ENCODE assay signal across 13 cellular contexts in genomic region chr4:40685300-40685699, GRCh38. TPM values are rescaled to one million over a fixed set of nuclear protein-coding genes. Genes with fewer than 3 reads are reported as not detected.
A peak's percentile ranks its signal among the peaks of the same experiment; 100 is the strongest.
DNase-seq lines count a peak whose midpoint lies in the region; ATAC-seq and TF ChIP-seq lines count a peak whose summit lies in the region.
"Had no signal": no experiment of that assay in that cellular context is flagged by ENCODE, and none has a peak within 500 bp of the region (broad histone marks: within the 10 kb centered on the region; RNA-seq: fewer than 3 reads in every experiment).

No MANE protein-coding gene starts in this region.

- no peak for ATAC-seq in activated CD8-positive, alpha-beta memory T cell treated with anti-CD3 and anti-CD28 coated beads, Interleukin-2, amount 10 ng/mL, durations not matched to agents 7 days and 5 days

- H3K9me3 Mint-ChIP-seq in activated CD8-positive, alpha-beta memory T cell treated with anti-CD3 and anti-CD28 coated beads, Interleukin-2, amount 10 ng/mL, durations not matched to agents 7 days and 5 days (ENCODE audit: low read depth), result no peaks in the 10 kb centered on the region
- H3K9me3 Mint-ChIP-seq in chondrocyte (ENCODE audit: low read depth) (no peaks in the 10 kb centered on the region), endothelial cell (ENCODE audit: unreplicated experiment) (no peaks in the 10 kb centered on the region)

- no peak for TF ChIP-seq EP300 in Ishikawa (IDR thresholded peaks at IDR 0.05; ENCODE audit: borderline replicate concordance)

- in situ Hi-C loops in Caki2 (cut with HindIII; ENCODE audit: low pct_unique_long_range_greater_than_20kb, low sequenced_read_pairs) (no loop called here), astrocyte of the cerebellum (cut with HindIII; ENCODE audit: low sequenced_read_pairs) (no loop called here)

- H3K27me3 Mint-ChIP-seq in activated CD8-positive, alpha-beta memory T cell treated with anti-CD3 and anti-CD28 coated beads, Interleukin-2, amount 10 ng/mL, durations not matched to agents 7 days and 5 days, result peaks cover 4% of the 10 kb centered on the region
- H3K27me3 Mint-ChIP-seq in chondrocyte (ENCODE audit: low read depth) (no peaks in the 10 kb centered on the region), endothelial cell (ENCODE audit: unreplicated experiment) (no peaks in the 10 kb centered on the region)

- peaks cover 8% of the 10 kb centered on the region for H3K36me3 Mint-ChIP-seq in activated CD8-positive, alpha-beta memory T cell treated with anti-CD3 and anti-CD28 coated beads, Interleukin-2, amount 10 ng/mL, durations not matched to agents 7 days and 5 days
- H3K36me3 Mint-ChIP-seq in chondrocyte (ENCODE audit: low read depth) (no peaks in the 10 kb centered on the region), endothelial cell (ENCODE audit: low read depth, unreplicated experiment) (no peaks in the 10 kb centered on the region)

- no peak for TF ChIP-seq RAD21 in Ishikawa (IDR thresholded peaks at IDR 0.05; ENCODE audit: low read depth)

- TF ChIP-seq CTCF in astrocyte of the cerebellum (IDR thresholded peaks at IDR 0.05; ENCODE audit: low read depth, low read length, missing control alignments), result no peak
- TF ChIP-seq CTCF in chondrocyte (IDR thresholded peaks at IDR 0.05), result no peak
- no peak for TF ChIP-seq CTCF in endothelial cell (IDR thresholded peaks at IDR 0.05; ENCODE audit: unreplicated experiment)

- H3K4me1 Mint-ChIP-seq in activated CD8-positive, alpha-beta memory T cell treated with anti-CD3 and anti-CD28 coated beads, Interleukin-2, amount 10 ng/mL, durations not matched to agents 7 days and 5 days, result peaks cover 28% of the 10 kb centered on the region
- H3K4me1 Mint-ChIP-seq in chondrocyte (ENCODE audit: low read depth) (no peaks in the 10 kb centered on the region), endothelial cell (ENCODE audit: unreplicated experiment) (no peaks in the 10 kb centered on the region)

- H3K4me3 Mint-ChIP-seq in activated CD8-positive, alpha-beta memory T cell treated with anti-CD3 and anti-CD28 coated beads, Interleukin-2, amount 10 ng/mL, durations not matched to agents 7 days and 5 days, result no peak overlapping the region
- H3K4me3 Mint-ChIP-seq in chondrocyte (ENCODE audit: unreplicated experiment) (no peak overlapping the region), endothelial cell (ENCODE audit: unreplicated experiment) (no peak overlapping the region)

- H3K4me3 ChIP-seq in astrocyte of the cerebellum (ENCODE audit: low read depth, low read length), result no peak overlapping the region
- H3K4me3 ChIP-seq: cardiac muscle cell, hepatocyte, SK-N-MC had no signal

- H3K27ac Mint-ChIP-seq in activated CD8-positive, alpha-beta memory T cell treated with anti-CD3 and anti-CD28 coated beads, Interleukin-2, amount 10 ng/mL, durations not matched to agents 7 days and 5 days, result no peak overlapping the region
- H3K27ac Mint-ChIP-seq in chondrocyte (ENCODE audit: unreplicated experiment) (no peak overlapping the region), endothelial cell (ENCODE audit: unreplicated experiment) (no peak overlapping the region)

- DNase-seq in Caki2 (ENCODE audit: low read depth) (peak; percentile 27), astrocyte of the cerebellum (ENCODE audit: low read depth) (peak; percentile 64), glomerular visceral epithelial cell (ENCODE audit: extremely low spot score) (peak; percentile 70), chondrocyte (ENCODE audit: low spot score) (no peak), Kasumi-1 (lab: John Stamatoyannopoulos, UW) (no peak), endothelial cell (ENCODE audit: low spot score) (no peak)
- no peak for DNase-seq in activated CD8-positive, alpha-beta memory T cell treated with anti-CD3 and anti-CD28 coated beads, Interleukin-2, amount 10 ng/mL, durations not matched to agents 7 days and 5 days
- DNase-seq: DMS153, posterior cingulate gyrus had no signal

- CTCF ChIA-PET in activated CD8-positive, alpha-beta memory T cell treated with anti-CD3 and anti-CD28 coated beads, Interleukin-2, amount 10 ng/mL, durations not matched to agents 7 days and 5 days (lab: Charles Lee), result interaction anchor here (1.5 kb wide), 1 partner anchor 13 kb away, joined by 4 read pairs; no protein-coding TSS in a partner anchor

TF ChIP-seq in Ishikawa, 13 proteins besides CTCF, POLR2A, EP300 and RAD21:
- TF ChIP-seq USF1 (IDR thresholded peaks at IDR 0.05) (peak; percentile 63), TEAD4 (IDR thresholded peaks at IDR 0.05) (0 out of 2 replicates have a peak, but pooled peaks have one; percentile 20), TCF12 (IDR thresholded peaks at IDR 0.05; ENCODE audit: low read depth) (no peak), YY1 (IDR thresholded peaks at IDR 0.05; ENCODE audit: low read depth) (no peak), REST (IDR thresholded peaks at IDR 0.05; ENCODE audit: low read depth) (no peak), NFIC (IDR thresholded peaks at IDR 0.05) (no peak), ZBTB7A (IDR thresholded peaks at IDR 0.05; ENCODE audit: low read depth) (no peak), MAX (IDR thresholded peaks at IDR 0.05) (no peak), FOXM1 (IDR thresholded peaks at IDR 0.05; ENCODE audit: borderline replicate concordance, low read depth) (no peak), CREB1 (IDR thresholded peaks at IDR 0.05; ENCODE audit: low read depth) (no peak), CEBPB (IDR thresholded peaks at IDR 0.05) (no peak), EGR1 (IDR thresholded peaks at IDR 0.05) (no peak)

RNA-seq across cellular contexts. Expression of gene RBM47, which starts 55.6 kb away (rescaled TPM):
- total RNA-seq in Caki2 (2014; rRNA removed; shearing (Covaris generic); ENCODE audit: low replicate concordance), result 45.5 and 54.3 TPM in 2 replicates
- 1 to 10 TPM; 2.2 to 2.3 TPM for total RNA-seq in activated CD8-positive, alpha-beta memory T cell treated with anti-CD3 and anti-CD28 coated beads, Interleukin-2, amount 10 ng/mL, durations not matched to agents 7 days and 5 days
- 0.12 to 0.26 TPM (median 0.12 TPM) in 3 replicates for total RNA-seq in chondrocyte
- 4.6 TPM for total RNA-seq in endothelial cell (ENCODE audit: unreplicated experiment)

Comparison
In these comparisons a context has a peak if more than half of its experiments do, and no peak if none do; other contexts are left out.
1. DNase-seq: peak in Caki2 (single experiment), astrocyte of the cerebellum (single experiment) and glomerular visceral epithelial cell (single experiment); none in activated CD8-positive, alpha-beta memory T cell treated with anti-CD3 and anti-CD28 coated beads, Interleukin-2, amount 10 ng/mL, durations not matched to agents 7 days and 5 days (single experiment), chondrocyte (single experiment), Kasumi-1 (0 of 2) and endothelial cell (single experiment).